ENCODE assay signal across 2 cellular contexts in the genomic region with DNA sequence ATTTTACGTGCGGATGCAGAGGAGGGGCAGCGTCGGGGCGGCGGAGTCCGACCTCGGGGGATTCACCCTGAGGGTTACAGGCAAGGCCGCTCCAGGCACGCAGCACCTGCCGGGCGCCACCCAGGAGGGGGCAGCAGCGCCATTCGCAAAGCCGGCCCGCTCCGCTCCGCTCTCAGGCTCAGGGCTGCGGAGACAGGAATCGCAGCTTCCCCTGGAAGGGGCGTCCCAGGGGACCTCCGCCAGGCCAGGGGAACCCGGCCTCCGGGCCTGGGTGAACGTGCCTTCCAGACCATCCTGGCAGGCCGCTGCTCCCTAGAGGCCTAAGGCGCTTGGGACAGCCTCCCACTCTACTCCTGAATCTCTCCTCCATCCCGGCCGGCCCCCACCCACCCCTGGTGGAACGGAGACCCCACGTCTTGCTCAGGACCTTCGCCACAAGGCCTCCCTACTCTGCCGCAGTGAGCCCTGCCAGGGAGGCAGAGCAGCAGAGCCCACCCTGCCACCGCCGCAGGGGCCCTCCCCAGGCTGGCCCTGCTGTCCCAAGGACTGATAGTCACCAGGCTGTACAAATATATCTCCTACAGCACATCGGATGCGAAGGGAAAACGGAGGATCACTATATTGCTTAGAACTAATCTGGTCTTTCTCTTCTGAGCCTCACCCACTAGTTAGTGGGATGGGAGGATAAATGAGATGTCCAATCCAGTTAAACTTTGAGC.
A peak's percentile ranks its signal among the peaks of the same experiment; 100 is the strongest.
TF ChIP-seq lines count a peak whose summit lies in the region.

No MANE protein-coding gene starts in this region.

TF ChIP-seq in GM23338, 12 proteins besides CTCF, POLR2A, EP300 and RAD21 (continued from another document):
- TF ChIP-seq, protein P1, sequence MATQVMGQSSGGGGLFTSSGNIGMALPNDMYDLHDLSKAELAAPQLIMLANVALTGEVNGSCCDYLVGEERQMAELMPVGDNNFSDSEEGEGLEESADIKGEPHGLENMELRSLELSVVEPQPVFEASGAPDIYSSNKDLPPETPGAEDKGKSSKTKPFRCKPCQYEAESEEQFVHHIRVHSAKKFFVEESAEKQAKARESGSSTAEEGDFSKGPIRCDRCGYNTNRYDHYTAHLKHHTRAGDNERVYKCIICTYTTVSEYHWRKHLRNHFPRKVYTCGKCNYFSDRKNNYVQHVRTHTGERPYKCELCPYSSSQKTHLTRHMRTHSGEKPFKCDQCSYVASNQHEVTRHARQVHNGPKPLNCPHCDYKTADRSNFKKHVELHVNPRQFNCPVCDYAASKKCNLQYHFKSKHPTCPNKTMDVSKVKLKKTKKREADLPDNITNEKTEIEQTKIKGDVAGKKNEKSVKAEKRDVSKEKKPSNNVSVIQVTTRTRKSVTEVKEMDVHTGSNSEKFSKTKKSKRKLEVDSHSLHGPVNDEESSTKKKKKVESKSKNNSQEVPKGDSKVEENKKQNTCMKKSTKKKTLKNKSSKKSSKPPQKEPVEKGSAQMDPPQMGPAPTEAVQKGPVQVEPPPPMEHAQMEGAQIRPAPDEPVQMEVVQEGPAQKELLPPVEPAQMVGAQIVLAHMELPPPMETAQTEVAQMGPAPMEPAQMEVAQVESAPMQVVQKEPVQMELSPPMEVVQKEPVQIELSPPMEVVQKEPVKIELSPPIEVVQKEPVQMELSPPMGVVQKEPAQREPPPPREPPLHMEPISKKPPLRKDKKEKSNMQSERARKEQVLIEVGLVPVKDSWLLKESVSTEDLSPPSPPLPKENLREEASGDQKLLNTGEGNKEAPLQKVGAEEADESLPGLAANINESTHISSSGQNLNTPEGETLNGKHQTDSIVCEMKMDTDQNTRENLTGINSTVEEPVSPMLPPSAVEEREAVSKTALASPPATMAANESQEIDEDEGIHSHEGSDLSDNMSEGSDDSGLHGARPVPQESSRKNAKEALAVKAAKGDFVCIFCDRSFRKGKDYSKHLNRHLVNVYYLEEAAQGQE (IDR thresholded peaks at IDR 0.05; ENCODE audit: unreplicated experiment): no peak
- TF ChIP-seq POLR2AphosphoS5 (IDR thresholded peaks at IDR 0.05; ENCODE audit: low read depth) (peak; percentile 61), ZNF114 (CRISPR knock-in tag; IDR thresholded peaks at IDR 0.05) (no peak), CREB1 (CRISPR knock-in tag; IDR thresholded peaks at IDR 0.05; ENCODE audit: low read depth) (peak; percentile 36; the same call in 1 of the 2 replicates)

TF ChIP-seq in endothelial cell of umbilical vein, 7 proteins besides CTCF, POLR2A, EP300 and RAD21 (continued from another document):
- TF ChIP-seq MYC (IDR thresholded peaks at IDR 0.05; ENCODE audit: low read depth, low read length): no peak
